Comparison of ENCODE assay signal across 14 cellular contexts in the genomic region with DNA sequence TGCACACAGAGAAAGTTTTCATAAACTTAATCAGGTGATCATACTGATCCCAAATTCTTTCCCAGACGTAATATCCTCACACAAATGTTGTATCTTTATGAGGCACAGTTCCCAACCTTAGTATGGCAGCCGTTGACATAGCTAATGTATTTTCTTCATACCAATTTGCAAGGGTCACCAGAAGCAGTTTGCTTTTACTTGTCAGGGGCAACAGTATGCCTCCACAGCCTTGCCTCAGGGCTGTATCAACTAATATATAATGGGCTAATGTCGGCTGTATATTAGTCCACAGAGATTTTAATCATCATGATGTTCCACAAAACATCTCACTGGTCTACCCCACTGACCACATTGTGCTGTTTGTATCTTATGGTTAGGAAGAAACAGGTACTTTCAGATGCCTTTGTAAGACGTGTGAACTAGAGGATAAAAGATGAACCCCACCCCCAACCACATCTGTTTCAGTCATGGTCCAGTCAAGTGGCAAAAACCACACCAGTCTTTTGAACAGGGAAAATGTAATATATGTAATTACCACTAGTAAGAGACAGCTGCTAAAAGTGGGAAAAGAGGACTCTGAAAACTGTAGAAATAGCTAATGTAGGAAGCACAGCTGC.
"Had no signal": no experiment of that assay in that cellular context is flagged by ENCODE, and none has a peak within 500 bp of the region (broad histone marks: within the 10 kb centered on the region; RNA-seq: fewer than 3 reads in every experiment).

No MANE protein-coding gene starts in this region.

- H3K27ac ChIP-seq: esophagus squamous epithelium, psoas muscle, stomach, thoracic aorta had no signal

- H3K9me3 Mint-ChIP-seq: activated T-cell treated with anti-CD3 and anti-CD28 coated beads, Interleukin-2, amount 50 U/mL, for 4 hours; naive thymus-derived CD4-positive, alpha-beta T cell had no signal

- DNase-seq: activated CD4-positive, alpha-beta T cell treated with anti-CD3 and anti-CD28 coated beads, Interleukin-2, amount 50 U/mL, for 4 hours; activated T-cell treated with anti-CD3 and anti-CD28 coated beads, Interleukin-2, amount 50 U/mL, for 4 hours; esophagus squamous epithelium; foreskin fibroblast; left colon; naive thymus-derived CD4-positive, alpha-beta T cell; nucleus accumbens; psoas muscle; stimulated activated CD4-positive, alpha-beta T cell treated with anti-CD3 and anti-CD28 coated beads, Interleukin-12 subunit alpha, Interleukin-12 subunit beta, amount 100 ng/mL, for 4 hours; stomach had no signal

- H3K9me3 ChIP-seq: esophagus squamous epithelium, psoas muscle, stomach, thoracic aorta had no signal

- H3K36me3 ChIP-seq: thoracic aorta had no signal

- H3K27me3 Mint-ChIP-seq: naive thymus-derived CD4-positive, alpha-beta T cell had no signal

- H3K4me1 ChIP-seq: psoas muscle, stomach had no signal

- H3K4me3 ChIP-seq: esophagus squamous epithelium, lung, psoas muscle, stomach, thoracic aorta had no signal

- ATAC-seq: activated T-cell treated with anti-CD3 and anti-CD28 coated beads, Interleukin-2, amount 50 U/mL, for 4 hours; left colon; naive thymus-derived CD4-positive, alpha-beta T cell; psoas muscle had no signal

- H3K4me3 Mint-ChIP-seq: activated T-cell treated with anti-CD3 and anti-CD28 coated beads, Interleukin-2, amount 50 U/mL, for 4 hours; naive thymus-derived CD4-positive, alpha-beta T cell had no signal

- FAIRE-seq: astrocyte, urothelium cell line had no signal

- H3K27me3 ChIP-seq: esophagus squamous epithelium, stomach had no signal
